ENCODE assay signal across 8 cellular contexts in the genomic region with DNA sequence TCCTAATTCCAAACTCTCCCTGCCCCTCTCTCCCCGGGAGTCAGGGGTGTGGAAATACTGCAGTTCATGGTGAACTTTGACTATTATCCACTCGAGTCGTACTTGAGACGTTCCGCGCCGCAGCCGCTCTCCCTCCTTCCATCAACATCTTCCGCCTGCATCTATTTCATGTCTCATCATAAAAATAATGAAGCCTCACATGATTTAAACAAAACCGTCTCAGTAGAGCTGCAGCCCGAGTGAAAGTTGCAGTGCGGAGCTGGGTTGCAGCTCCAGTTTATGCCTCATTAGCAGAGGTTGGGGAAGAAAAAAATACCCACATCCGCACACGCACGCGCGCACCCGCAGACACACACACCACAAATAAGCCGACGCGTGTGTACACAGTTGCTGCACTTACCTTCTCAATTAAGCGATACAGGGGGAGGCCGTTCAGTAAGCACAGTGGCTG. TPM values are rescaled to one million over a fixed set of nuclear protein-coding genes. Genes with fewer than 3 reads are reported as not detected.
DNase-seq lines count a peak whose midpoint lies in the region; ATAC-seq and TF ChIP-seq lines count a peak whose summit lies in the region.
"Had no signal": no experiment of that assay in that cellular context is flagged by ENCODE, and none has a peak within 500 bp of the region (broad histone marks: within the 10 kb centered on the region; RNA-seq: fewer than 3 reads in every experiment).

No MANE protein-coding gene starts in this region.

- no peaks in the 10 kb centered on the region for H3K79me2 ChIP-seq in OCI-LY1 (ENCODE audit: insufficient read depth, low read length)

- intact Hi-C loops in prostate gland (cut with DNase I): no loop called here
- intact Hi-C loops in naive thymus-derived CD4-positive, alpha-beta T cell (cut with micrococcal nuclease): no loop called here

- ATAC-seq in HG02885 (IDR thresholded peaks at IDR 0.05; ENCODE audit: poor library complexity, unreplicated experiment) (peak; percentile 21), HG03196 (IDR thresholded peaks at IDR 0.05; ENCODE audit: unreplicated experiment) (no peak)
- no peak for ATAC-seq in naive thymus-derived CD4-positive, alpha-beta T cell

- H3K27me3 ChIP-seq in OCI-LY1 (ENCODE audit: insufficient read depth, low read length) (no peaks in the 10 kb centered on the region), prostate gland (replicated peaks; ENCODE audit: insufficient read depth) (no peaks in the 10 kb centered on the region)
- peaks cover 0 to 4% of the 10 kb centered on the region in 2 donors for H3K27me3 ChIP-seq in naive thymus-derived CD4-positive, alpha-beta T cell (ENCODE audit: control insufficient read depth in 2 of 2, insufficient read depth in 2 of 2, low read length in 2 of 2)

- CTCF ChIA-PET in naive thymus-derived CD4-positive, alpha-beta T cell (lab: Charles Lee): no interaction called here

- H4K20me1 ChIP-seq in OCI-LY1 (ENCODE audit: insufficient read depth, low read length): no peaks in the 10 kb centered on the region

- H3K27ac ChIP-seq in OCI-LY1 (ENCODE audit: low read depth, low read length, poor library complexity, severe bottlenecking) (peak overlapping the region; percentile 56), prostate gland (peak overlapping the region; percentile 25 to 48)
- no peak overlapping the region for H3K27ac ChIP-seq in naive thymus-derived CD4-positive, alpha-beta T cell (ENCODE audit: low read depth, low read length)

- H3K4me1 ChIP-seq in OCI-LY1 (ENCODE audit: insufficient read depth, low read length, severe bottlenecking): peaks cover 16% of the 10 kb centered on the region
- no peaks in the 10 kb centered on the region for H3K4me1 ChIP-seq in prostate gland (replicated peaks)
- H3K4me1 ChIP-seq in naive thymus-derived CD4-positive, alpha-beta T cell (ENCODE audit: control insufficient read depth in 2 of 2, insufficient read depth in 2 of 2, low read length in 2 of 2): no peaks in the 10 kb centered on the region

- no peaks in the 10 kb centered on the region for H3K9me2 ChIP-seq in OCI-LY1 (ENCODE audit: low read depth, low read length)

- H3K9ac ChIP-seq in OCI-LY1 (ENCODE audit: low read length): no peak overlapping the region; the same call in 1 of the 2 replicates

- H3K27me3 Mint-ChIP-seq in naive thymus-derived CD4-positive, alpha-beta T cell: peaks cover 54 to 70% (median 59%) of the 10 kb centered on the region in 5 donors

- POLR2A ChIA-PET in naive thymus-derived CD4-positive, alpha-beta T cell (lab: Charles Lee): no interaction called here

- TF ChIP-seq POLR2A in prostate gland (IDR thresholded peaks at IDR 0.05): no peak

- no peak overlapping the region for H3K27ac Mint-ChIP-seq in naive thymus-derived CD4-positive, alpha-beta T cell

- H3K4me2 ChIP-seq in OCI-LY1 (ENCODE audit: low read length): peak overlapping the region; percentile 33; the same call in 1 of the 2 replicates

- no peaks in the 10 kb centered on the region for H3F3A ChIP-seq in OCI-LY1 (ENCODE audit: insufficient read depth, low read length)

- WGBS in prostate gland: 3% methylated on average over 23 of the region's 23 CpGs

- DNase-seq in foreskin fibroblast (peak in 1 of 2 donors; percentile 8), prostate gland (ENCODE audit: low spot score) (no peak), DMS114 treated with DMSO at 0.1 percent for 48 hours (lab: John Stamatoyannopoulos, UW; ENCODE audit: unreplicated experiment) (no peak)
- no peak for DNase-seq in naive thymus-derived CD4-positive, alpha-beta T cell

- no peak overlapping the region for H2AFZ ChIP-seq in OCI-LY1 (ENCODE audit: low read length)

- peaks cover 0 to 5% (median 0%) of the 10 kb centered on the region in 5 donors for H3K36me3 Mint-ChIP-seq in naive thymus-derived CD4-positive, alpha-beta T cell

- H3K36me3 ChIP-seq in OCI-LY1 (ENCODE audit: insufficient read depth, low read length): no peaks in the 10 kb centered on the region
- H3K36me3 ChIP-seq in prostate gland: no peaks in the 10 kb centered on the region
- no peaks in the 10 kb centered on the region for H3K36me3 ChIP-seq in naive thymus-derived CD4-positive, alpha-beta T cell (ENCODE audit: control insufficient read depth in 2 of 3, insufficient read depth in 3 of 3, low read length in 3 of 3)

- no peak overlapping the region for H3K4me3 Mint-ChIP-seq in naive thymus-derived CD4-positive, alpha-beta T cell

- H3K4me3 ChIP-seq in OCI-LY1 (ENCODE audit: low read depth, low read length, poor library complexity, severe bottlenecking) (peak overlapping the region; percentile 54), foreskin fibroblast (ENCODE audit: low read depth in 1 of 2, low read length in 2 of 2) (peak overlapping the region; percentile 46 to 49), prostate gland (peak overlapping the region; percentile 23 to 32)
- H3K4me3 ChIP-seq in naive thymus-derived CD4-positive, alpha-beta T cell (ENCODE audit: low read length): no peak overlapping the region

- TF ChIP-seq CTCF in OCI-LY1 (IDR thresholded peaks at IDR 0.05; ENCODE audit: low read length) (no peak), foreskin fibroblast (IDR thresholded peaks at IDR 0.05; ENCODE audit: low read depth, low read length) (no peak), prostate gland (IDR thresholded peaks at IDR 0.05) (no peak)

- peaks cover 0 to 17% (median 8%) of the 10 kb centered on the region in 11 donors for H3K9me3 Mint-ChIP-seq in naive thymus-derived CD4-positive, alpha-beta T cell

- peaks cover 0 to 5% (median 0%) of the 10 kb centered on the region in 7 donors for H3K4me1 Mint-ChIP-seq in naive thymus-derived CD4-positive, alpha-beta T cell

- H3K9me3 ChIP-seq in OCI-LY1 (ENCODE audit: low read length): no peaks in the 10 kb centered on the region
- no peaks in the 10 kb centered on the region for H3K9me3 ChIP-seq in prostate gland
- H3K9me3 ChIP-seq in naive thymus-derived CD4-positive, alpha-beta T cell (ENCODE audit: control insufficient read depth in 2 of 3, low read length in 3 of 3): no peaks in the 10 kb centered on the region

RNA-seq across cellular contexts. Expression of a gene that starts 0.3 kb away (rescaled TPM):
- 1 to 10 TPM; 3.7 to 9.6 TPM for total RNA-seq in prostate gland
- not detected for total RNA-seq in naive thymus-derived CD4-positive, alpha-beta T cell
- not detected for polyA plus RNA-seq in naive thymus-derived CD4-positive, alpha-beta T cell
- total RNA-seq: T-helper 1 cell treated with Interleukin-12 subunit alpha and Interleukin-12 subunit beta and Interleukin-4 antibody, amounts not matched to agents 30 ng/mL and 1 ng/mL, for 36 hours had no signal

Comparison
In these comparisons a context has a peak if more than half of its experiments do, and no peak if none do; other contexts are left out.
1. RNA of a gene that starts 0.3 kb away (total RNA-seq): 3.7 to 9.6 TPM in prostate gland; not detected in naive thymus-derived CD4-positive, alpha-beta T cell; every median in the first group is over 4 times any median in the second.